Comparison of ENCODE assay signal across 8 cellular contexts in the genomic region with DNA sequence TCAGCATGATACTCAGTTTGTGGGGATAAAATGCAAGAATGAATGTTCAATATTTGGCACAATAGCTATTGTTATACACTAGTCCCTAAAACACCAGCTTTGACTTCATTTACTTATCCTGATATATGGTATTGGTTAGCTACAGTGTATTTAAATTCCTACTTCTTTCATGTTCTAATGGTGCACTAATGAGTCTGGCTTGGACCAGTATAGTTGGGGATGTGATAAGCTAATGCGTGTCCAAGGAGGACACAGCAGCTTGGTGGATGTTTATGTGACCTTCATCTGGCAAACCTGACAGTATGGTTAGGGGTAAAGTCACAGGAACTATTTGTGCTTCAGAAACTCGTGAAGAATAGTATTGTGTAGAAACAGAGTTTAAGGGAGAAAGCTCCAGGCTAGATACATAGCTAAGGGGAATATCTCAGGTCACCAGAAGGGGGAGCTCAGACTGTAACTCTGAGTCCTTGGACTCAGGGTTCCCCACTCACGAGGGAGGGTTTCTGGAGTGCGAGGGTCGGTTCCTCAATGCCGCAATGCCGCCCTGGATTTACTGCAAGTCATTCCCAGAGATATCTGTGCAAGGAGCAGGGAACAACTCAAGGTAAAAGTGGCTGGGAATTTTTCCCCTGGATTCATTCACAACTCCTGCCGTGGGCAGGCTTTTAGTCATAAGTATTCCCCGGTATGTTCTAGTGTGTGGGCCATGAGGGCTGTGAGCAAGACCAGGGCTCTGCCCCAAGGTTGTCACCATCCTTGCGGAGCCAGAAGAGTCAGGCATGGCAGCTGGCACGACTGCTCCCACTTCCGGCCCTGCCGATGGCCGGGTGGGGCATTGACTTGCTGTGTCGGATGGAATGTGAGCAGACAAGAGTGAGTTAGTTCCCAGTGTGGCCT. TPM values are rescaled to one million over a fixed set of nuclear protein-coding genes. Genes with fewer than 3 reads are reported as not detected.
A peak's percentile ranks its signal among the peaks of the same experiment; 100 is the strongest.
DNase-seq lines count a peak whose midpoint lies in the region; ATAC-seq and TF ChIP-seq lines count a peak whose summit lies in the region.

No MANE protein-coding gene starts in this region.

- H3K27me3 Mint-ChIP-seq in activated CD4-positive, alpha-beta T cell treated with anti-CD3 and anti-CD28 coated beads, Interleukin-2, amount 10 ng/mL, durations not matched to agents 7 days and 5 days = no peaks in the 10 kb centered on the region

- H3K27ac ChIP-seq in cardiac muscle cell = no peak overlapping the region

- no peak overlapping the region for H3K27ac Mint-ChIP-seq in activated CD4-positive, alpha-beta T cell treated with anti-CD3 and anti-CD28 coated beads, Interleukin-2, amount 10 ng/mL, durations not matched to agents 7 days and 5 days

- no peaks in the 10 kb centered on the region for H3K9me3 ChIP-seq in cardiac muscle cell (ENCODE audit: low read depth)

- no peaks in the 10 kb centered on the region for H3K27me3 ChIP-seq in cardiac muscle cell

- DNase-seq in AG09319 (ENCODE audit: extremely low read depth, low read depth) (no peak), cardiac muscle cell (ENCODE audit: low read depth in 1 of 2, low spot score in 1 of 2) (peak; percentile 65 to 82), retinal pigment epithelial cell (ENCODE audit: low read depth) (peak; percentile 5)
- peak; percentile 47 for DNase-seq in activated CD4-positive, alpha-beta T cell treated with anti-CD3 and anti-CD28 coated beads, Interleukin-2, amount 10 ng/mL, durations not matched to agents 7 days and 5 days
- no peak for DNase-seq in effector CD4-positive, alpha-beta T cell

- POLR2A ChIA-PET in activated CD4-positive, alpha-beta T cell treated with anti-CD3 and anti-CD28 coated beads, Interleukin-2, amount 10 ng/mL, durations not matched to agents 7 days and 5 days (lab: Charles Lee) = no interaction called here

- peaks cover 14% of the 10 kb centered on the region for H3K4me1 Mint-ChIP-seq in activated CD4-positive, alpha-beta T cell treated with anti-CD3 and anti-CD28 coated beads, Interleukin-2, amount 10 ng/mL, durations not matched to agents 7 days and 5 days

- H3K4me3 Mint-ChIP-seq in activated CD4-positive, alpha-beta T cell treated with anti-CD3 and anti-CD28 coated beads, Interleukin-2, amount 10 ng/mL, durations not matched to agents 7 days and 5 days = no peak overlapping the region

- ATAC-seq in GM18498 (IDR thresholded peaks at IDR 0.05; ENCODE audit: unreplicated experiment) (peak; percentile 63), HG03097 (IDR thresholded peaks at IDR 0.05; ENCODE audit: low FRiP score, unreplicated experiment) (no peak)

- no peaks in the 10 kb centered on the region for H3K4me1 ChIP-seq in cardiac muscle cell (ENCODE audit: low read depth)

- H3K4me3 ChIP-seq in cardiac muscle cell = no peak overlapping the region
- H3K4me3 ChIP-seq in retinal pigment epithelial cell (ENCODE audit: low read length) = no peak overlapping the region

- no peaks in the 10 kb centered on the region for H3K36me3 ChIP-seq in cardiac muscle cell

- peaks cover 3% of the 10 kb centered on the region for H3K36me3 Mint-ChIP-seq in activated CD4-positive, alpha-beta T cell treated with anti-CD3 and anti-CD28 coated beads, Interleukin-2, amount 10 ng/mL, durations not matched to agents 7 days and 5 days (ENCODE audit: low read depth)

- H3K9me3 Mint-ChIP-seq in activated CD4-positive, alpha-beta T cell treated with anti-CD3 and anti-CD28 coated beads, Interleukin-2, amount 10 ng/mL, durations not matched to agents 7 days and 5 days = no peaks in the 10 kb centered on the region

- CTCF ChIA-PET in activated CD4-positive, alpha-beta T cell treated with anti-CD3 and anti-CD28 coated beads, Interleukin-2, amount 10 ng/mL, durations not matched to agents 7 days and 5 days (lab: Charles Lee) = interaction anchor here (0.8 to 6.0 kb wide), 16 partner anchors 8 to 442 kb away, joined by 3 to 25 read pairs (median 4); partner anchors contain the start of gene IL18R1

- TF ChIP-seq CTCF in AG09319 (IDR thresholded peaks at IDR 0.05; ENCODE audit: low read depth, low read length) = peak; percentile 66
- peak; percentile 69 for TF ChIP-seq CTCF in LNCAP (IDR thresholded peaks at IDR 0.05)
- TF ChIP-seq CTCF in cardiac muscle cell (IDR thresholded peaks at IDR 0.05; ENCODE audit: low read depth, low read length) = peak; percentile 81
- peak; percentile 76 for TF ChIP-seq CTCF in retinal pigment epithelial cell (conservative IDR thresholded peaks at IDR 0.05; ENCODE audit: low read depth, low read length)

RNA-seq across cellular contexts. Expression of gene IL1R2, which starts 14.5 kb away (rescaled TPM):
- total RNA-seq in activated CD4-positive, alpha-beta T cell treated with anti-CD3 and anti-CD28 coated beads, Interleukin-2, amount 10 ng/mL, durations not matched to agents 7 days and 5 days = under 1 TPM; 0.50 to 0.52 TPM
- total RNA-seq in cardiac muscle cell = not detected in 2 replicates
- not detected in 2 replicates for polyA plus RNA-seq in cardiac muscle cell

Comparison
In these comparisons a context has a peak if more than half of its experiments do, and no peak if none do; other contexts are left out.
1. DNase-seq: peak in activated CD4-positive, alpha-beta T cell treated with anti-CD3 and anti-CD28 coated beads, Interleukin-2, amount 10 ng/mL, durations not matched to agents 7 days and 5 days (single experiment), cardiac muscle cell (2 of 2) and retinal pigment epithelial cell (single experiment); none in AG09319 (single experiment) and effector CD4-positive, alpha-beta T cell (single experiment).
2. Peak in every context shown above with its lines, with median percentiles within 50 percentile points of each other: CTCF ChIP-seq.